In the genomic region with DNA sequence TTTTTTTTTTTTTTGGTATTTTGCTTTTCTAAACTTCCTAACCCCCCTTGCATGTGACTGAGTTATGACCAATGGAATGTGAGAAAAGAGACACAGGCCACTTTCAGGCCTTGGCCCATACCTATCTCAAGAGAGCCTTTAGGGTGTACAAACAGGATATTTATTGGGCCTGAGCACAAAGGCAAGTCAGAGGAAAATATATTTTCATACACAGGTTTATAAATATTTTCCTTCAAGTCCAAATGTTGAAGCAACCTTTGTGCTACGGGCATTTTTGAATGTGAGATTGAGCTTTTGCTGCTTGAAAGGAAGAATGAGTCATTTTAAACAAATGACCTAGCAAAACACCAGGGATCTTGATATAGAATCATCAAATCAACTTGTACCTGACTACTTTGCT, we compare ENCODE assay signal across 1 cellular context.
TF ChIP-seq lines count a peak whose summit lies in the region.

No MANE protein-coding gene starts in this region.

TF ChIP-seq in WTC11, 78 proteins besides CTCF, POLR2A, EP300 and RAD21 (continued from another document):
- TF ChIP-seq, protein P1, sequence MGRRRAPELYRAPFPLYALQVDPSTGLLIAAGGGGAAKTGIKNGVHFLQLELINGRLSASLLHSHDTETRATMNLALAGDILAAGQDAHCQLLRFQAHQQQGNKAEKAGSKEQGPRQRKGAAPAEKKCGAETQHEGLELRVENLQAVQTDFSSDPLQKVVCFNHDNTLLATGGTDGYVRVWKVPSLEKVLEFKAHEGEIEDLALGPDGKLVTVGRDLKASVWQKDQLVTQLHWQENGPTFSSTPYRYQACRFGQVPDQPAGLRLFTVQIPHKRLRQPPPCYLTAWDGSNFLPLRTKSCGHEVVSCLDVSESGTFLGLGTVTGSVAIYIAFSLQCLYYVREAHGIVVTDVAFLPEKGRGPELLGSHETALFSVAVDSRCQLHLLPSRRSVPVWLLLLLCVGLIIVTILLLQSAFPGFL (CRISPR knock-in tag; IDR thresholded peaks at IDR 0.05; ENCODE audit: borderline replicate concordance) = no peak
- TF ChIP-seq NR3C1 (CRISPR knock-in tag; conservative IDR thresholded peaks at IDR 0.05; ENCODE audit: low read depth) (no peak), CBFB (CRISPR knock-in tag; IDR thresholded peaks at IDR 0.05; ENCODE audit: low read depth) (no peak), ETV6 (CRISPR knock-in tag; IDR thresholded peaks at IDR 0.05) (no peak)
- TF ChIP-seq, protein P2, sequence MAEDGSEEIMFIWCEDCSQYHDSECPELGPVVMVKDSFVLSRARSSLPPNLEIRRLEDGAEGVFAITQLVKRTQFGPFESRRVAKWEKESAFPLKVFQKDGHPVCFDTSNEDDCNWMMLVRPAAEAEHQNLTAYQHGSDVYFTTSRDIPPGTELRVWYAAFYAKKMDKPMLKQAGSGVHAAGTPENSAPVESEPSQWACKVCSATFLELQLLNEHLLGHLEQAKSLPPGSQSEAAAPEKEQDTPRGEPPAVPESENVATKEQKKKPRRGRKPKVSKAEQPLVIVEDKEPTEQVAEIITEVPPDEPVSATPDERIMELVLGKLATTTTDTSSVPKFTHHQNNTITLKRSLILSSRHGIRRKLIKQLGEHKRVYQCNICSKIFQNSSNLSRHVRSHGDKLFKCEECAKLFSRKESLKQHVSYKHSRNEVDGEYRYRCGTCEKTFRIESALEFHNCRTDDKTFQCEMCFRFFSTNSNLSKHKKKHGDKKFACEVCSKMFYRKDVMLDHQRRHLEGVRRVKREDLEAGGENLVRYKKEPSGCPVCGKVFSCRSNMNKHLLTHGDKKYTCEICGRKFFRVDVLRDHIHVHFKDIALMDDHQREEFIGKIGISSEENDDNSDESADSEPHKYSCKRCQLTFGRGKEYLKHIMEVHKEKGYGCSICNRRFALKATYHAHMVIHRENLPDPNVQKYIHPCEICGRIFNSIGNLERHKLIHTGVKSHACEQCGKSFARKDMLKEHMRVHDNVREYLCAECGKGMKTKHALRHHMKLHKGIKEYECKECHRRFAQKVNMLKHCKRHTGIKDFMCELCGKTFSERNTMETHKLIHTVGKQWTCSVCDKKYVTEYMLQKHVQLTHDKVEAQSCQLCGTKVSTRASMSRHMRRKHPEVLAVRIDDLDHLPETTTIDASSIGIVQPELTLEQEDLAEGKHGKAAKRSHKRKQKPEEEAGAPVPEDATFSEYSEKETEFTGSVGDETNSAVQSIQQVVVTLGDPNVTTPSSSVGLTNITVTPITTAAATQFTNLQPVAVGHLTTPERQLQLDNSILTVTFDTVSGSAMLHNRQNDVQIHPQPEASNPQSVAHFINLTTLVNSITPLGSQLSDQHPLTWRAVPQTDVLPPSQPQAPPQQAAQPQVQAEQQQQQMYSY (CRISPR knock-in tag; IDR thresholded peaks at IDR 0.05) = no peak
- TF ChIP-seq, protein P3, sequence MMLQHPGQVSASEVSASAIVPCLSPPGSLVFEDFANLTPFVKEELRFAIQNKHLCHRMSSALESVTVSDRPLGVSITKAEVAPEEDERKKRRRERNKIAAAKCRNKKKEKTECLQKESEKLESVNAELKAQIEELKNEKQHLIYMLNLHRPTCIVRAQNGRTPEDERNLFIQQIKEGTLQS (CRISPR knock-in tag; conservative IDR thresholded peaks at IDR 0.05) = no peak
